ENCODE assay signal across 12 cellular contexts in genomic region chr10:35079763-35080162, GRCh38. TPM values are rescaled to one million over a fixed set of nuclear protein-coding genes. Genes with fewer than 3 reads are reported as not detected.
DNase-seq lines count a peak whose midpoint lies in the region; ATAC-seq and TF ChIP-seq lines count a peak whose summit lies in the region.
"Had no signal": no experiment of that assay in that cellular context is flagged by ENCODE, and none has a peak within 500 bp of the region (broad histone marks: within the 10 kb centered on the region; RNA-seq: fewer than 3 reads in every experiment).

No MANE protein-coding gene starts in this region.

- H3K36me3 Mint-ChIP-seq in Calu3 (ENCODE audit: insufficient read depth, unreplicated experiment) = no peaks in the 10 kb centered on the region

- no peaks in the 10 kb centered on the region for H3K4me1 Mint-ChIP-seq in Calu3 (ENCODE audit: low read depth, unreplicated experiment)

- intact Hi-C loops in Calu3 (cut with micrococcal nuclease; ENCODE audit: unreplicated experiment) = no loop called here

- TF ChIP-seq CTCF in omental fat pad (IDR thresholded peaks at IDR 0.05) (no peak), Calu3 (IDR thresholded peaks at IDR 0.05; ENCODE audit: unreplicated experiment) (no peak)

- BruUV-seq in Calu3 (replicated peaks; lab: Mats Ljungman, UMichigan) = no TSS peak

- DNase-seq in COLO829 (ENCODE audit: low spot score) = peak; percentile 21
- DNase-seq in RPMI7951 (ENCODE audit: low read depth) = peak; percentile 75
- peak; percentile 69 for DNase-seq in fibroblast of gingiva (ENCODE audit: low read depth)
- DNase-seq in omental fat pad (ENCODE audit: low spot score) = no peak
- no peak for DNase-seq in DMS153 (lab: John Stamatoyannopoulos, UW)
- DNase-seq in occipital lobe (lab: John Stamatoyannopoulos, UW) = no peak
- DNase-seq in Calu3 = no peak
- DNase-seq: activated CD4-positive, CD25-positive, alpha-beta regulatory T cell treated with anti-CD3 and anti-CD28 coated beads, Interleukin-2, amount 50 U/mL, for 72 hours; activated effector memory CD4-positive, alpha-beta T cell treated with Interleukin-2 at 50 U/mL for 16 hours; colonic mucosa; SIG-M5 had no signal

- CTCF ChIA-PET in Calu3 (lab: Charles Lee) = no interaction called here

- ATAC-seq in omental fat pad (ENCODE audit: low FRiP score) (peak; percentile 73), GM21381 (IDR thresholded peaks at IDR 0.05; ENCODE audit: unreplicated experiment) (no peak)

- peaks cover 6% of the 10 kb centered on the region for H3K9me3 Mint-ChIP-seq in Calu3 (ENCODE audit: low read depth, unreplicated experiment)

- H3K27me3 Mint-ChIP-seq in Calu3 (ENCODE audit: unreplicated experiment) = no peaks in the 10 kb centered on the region

- H3K4me3 Mint-ChIP-seq in Calu3 (ENCODE audit: low read depth, unreplicated experiment) = no peak overlapping the region

- no peak overlapping the region for H3K27ac Mint-ChIP-seq in Calu3 (ENCODE audit: unreplicated experiment)

RNA-seq across cellular contexts. Expression of gene CUL2, which starts 10.4 kb away (rescaled TPM):
- total RNA-seq in RPMI7951 (2014; rRNA removed; shearing (Covaris generic)) = 48.9 and 51.9 TPM in 2 replicates
- total RNA-seq in omental fat pad = 10 to 100 TPM; 16.5 to 20.2 (median 17.7) TPM
- total RNA-seq in occipital lobe = 55.1 TPM
- total RNA-seq in Calu3 (2022) = 35.6 and 37.1 TPM in 2 replicates

RNA-seq across cellular contexts. Expression of gene CREM, which starts 46.9 kb away (rescaled TPM):
- total RNA-seq in RPMI7951 (2014; rRNA removed; shearing (Covaris generic)) = 46.1 and 59.7 TPM in 2 replicates
- total RNA-seq in omental fat pad (100 to 1,000 TPM in 2 of 4 donors, 10 to 100 TPM in 2; 43.3 to 159 (median 74.2) TPM), occipital lobe (16.5 TPM), Calu3 (2022) (19.0 and 20.3 TPM in 2 replicates)

Comparison
In these comparisons a context has a peak if more than half of its experiments do, and no peak if none do; other contexts are left out.
1. DNase-seq: peak in COLO829 (single experiment), RPMI7951 (single experiment) and fibroblast of gingiva (single experiment); none in omental fat pad (single experiment), DMS153 (single experiment), occipital lobe (single experiment) and Calu3 (single experiment).